1 cellular context compared by ENCODE assay signal in the genomic region with DNA sequence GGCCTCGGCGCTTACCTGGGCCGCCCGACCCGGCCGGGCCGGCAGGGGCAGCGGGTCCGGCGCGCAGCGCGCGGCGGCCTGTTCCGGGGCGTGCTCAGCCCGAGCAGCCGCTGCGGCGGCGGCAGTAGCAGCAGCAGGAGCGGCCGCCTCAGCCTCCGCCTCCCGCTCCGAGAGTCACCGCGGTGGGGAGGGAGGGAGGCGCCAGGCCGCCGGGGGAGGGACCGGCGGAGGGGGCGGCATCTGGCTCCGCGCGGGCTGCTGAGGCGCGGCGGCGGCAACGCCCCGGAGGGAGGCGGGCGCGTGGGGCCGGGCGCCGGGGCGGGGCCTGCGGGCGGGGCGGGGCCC.
TF ChIP-seq lines count a peak whose summit lies in the region.

A gene with protein sequence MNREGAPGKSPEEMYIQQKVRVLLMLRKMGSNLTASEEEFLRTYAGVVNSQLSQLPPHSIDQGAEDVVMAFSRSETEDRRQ (minus strand): TSS at position 190 of the 345 bp plus-strand sequence. CDS start 38,205 bp downstream, outside the sequence.

TF ChIP-seq in K562, 482 proteins besides CTCF, POLR2A, EP300 and RAD21 (continued from another document):
- TF ChIP-seq, protein P1, sequence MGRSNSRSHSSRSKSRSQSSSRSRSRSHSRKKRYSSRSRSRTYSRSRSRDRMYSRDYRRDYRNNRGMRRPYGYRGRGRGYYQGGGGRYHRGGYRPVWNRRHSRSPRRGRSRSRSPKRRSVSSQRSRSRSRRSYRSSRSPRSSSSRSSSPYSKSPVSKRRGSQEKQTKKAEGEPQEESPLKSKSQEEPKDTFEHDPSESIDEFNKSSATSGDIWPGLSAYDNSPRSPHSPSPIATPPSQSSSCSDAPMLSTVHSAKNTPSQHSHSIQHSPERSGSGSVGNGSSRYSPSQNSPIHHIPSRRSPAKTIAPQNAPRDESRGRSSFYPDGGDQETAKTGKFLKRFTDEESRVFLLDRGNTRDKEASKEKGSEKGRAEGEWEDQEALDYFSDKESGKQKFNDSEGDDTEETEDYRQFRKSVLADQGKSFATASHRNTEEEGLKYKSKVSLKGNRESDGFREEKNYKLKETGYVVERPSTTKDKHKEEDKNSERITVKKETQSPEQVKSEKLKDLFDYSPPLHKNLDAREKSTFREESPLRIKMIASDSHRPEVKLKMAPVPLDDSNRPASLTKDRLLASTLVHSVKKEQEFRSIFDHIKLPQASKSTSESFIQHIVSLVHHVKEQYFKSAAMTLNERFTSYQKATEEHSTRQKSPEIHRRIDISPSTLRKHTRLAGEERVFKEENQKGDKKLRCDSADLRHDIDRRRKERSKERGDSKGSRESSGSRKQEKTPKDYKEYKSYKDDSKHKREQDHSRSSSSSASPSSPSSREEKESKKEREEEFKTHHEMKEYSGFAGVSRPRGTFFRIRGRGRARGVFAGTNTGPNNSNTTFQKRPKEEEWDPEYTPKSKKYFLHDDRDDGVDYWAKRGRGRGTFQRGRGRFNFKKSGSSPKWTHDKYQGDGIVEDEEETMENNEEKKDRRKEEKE (IDR thresholded peaks at IDR 0.05; ENCODE audit: borderline replicate concordance in 1 of 2, control insufficient read depth in 1 of 2, low read depth in 2 of 2, low read length in 1 of 2): no peak
